ENCODE assay signal across 18 cellular contexts in the genomic region with DNA sequence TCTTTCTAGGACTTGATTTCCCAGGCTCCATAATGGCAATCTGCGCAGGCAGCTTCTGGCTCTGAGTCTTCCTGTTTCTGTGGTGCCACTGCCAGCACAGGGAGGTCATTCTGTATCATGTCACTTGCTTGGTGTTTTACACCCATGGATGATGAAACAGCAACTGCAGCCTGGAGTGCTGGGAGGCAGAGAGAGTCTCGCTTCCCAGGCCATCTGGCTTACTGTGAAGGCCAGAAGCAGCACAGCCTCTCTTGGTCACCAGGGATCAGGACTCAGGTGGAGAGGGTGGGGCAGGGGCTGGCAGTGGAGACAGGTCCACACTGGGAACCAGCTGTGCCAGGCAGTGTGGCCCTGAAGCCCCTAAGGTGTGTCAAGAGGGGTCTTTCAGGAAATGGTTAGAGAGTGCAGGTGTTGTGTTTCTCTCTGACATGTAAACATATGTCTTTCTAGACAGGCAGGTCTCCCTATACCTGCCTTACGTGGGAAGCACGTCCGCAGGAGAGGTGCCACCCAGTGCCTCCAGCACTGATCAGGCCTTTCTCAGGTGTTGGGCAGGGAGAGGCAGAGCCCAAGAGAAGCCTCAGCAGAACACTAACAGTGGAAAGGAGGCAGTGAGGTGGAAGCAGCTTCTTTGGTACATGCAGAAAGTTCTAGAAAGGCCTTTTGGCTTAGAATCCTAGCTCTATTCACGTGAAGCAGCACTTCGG.
"Had no signal": no experiment of that assay in that cellular context is flagged by ENCODE, and none has a peak within 500 bp of the region (broad histone marks: within the 10 kb centered on the region; RNA-seq: fewer than 3 reads in every experiment).

No MANE protein-coding gene starts in this region.

- H3K36me3 Mint-ChIP-seq: mesothelial cell of epicardium had no signal

- H3K9me3 ChIP-seq: adrenal gland, suprapubic skin, upper lobe of right lung had no signal

- H3K4me2 ChIP-seq: hepatocyte, smooth muscle cell had no signal

- H3K36me3 ChIP-seq: adrenal gland, suprapubic skin, upper lobe of right lung had no signal

- H3K4me3 Mint-ChIP-seq: central memory CD8-positive, alpha-beta T cell; mesothelial cell of epicardium had no signal

- H3K4me3 ChIP-seq: adrenal gland, hepatocyte, smooth muscle cell, suprapubic skin, upper lobe of right lung had no signal

- H2AFZ ChIP-seq: hepatocyte had no signal

- H3K27ac ChIP-seq: adrenal gland, hepatocyte, suprapubic skin, upper lobe of right lung had no signal

- H3K79me2 ChIP-seq: hepatocyte had no signal

- ATAC-seq: right cardiac atrium, upper lobe of right lung had no signal

- DNase-seq: activated CD4-positive, alpha-beta T cell treated with anti-CD3 and anti-CD28 coated beads, Interleukin-2, amount 50 U/mL, for 4 hours; activated CD4-positive, CD25-positive, alpha-beta regulatory T cell; activated naive CD4-positive, alpha-beta T cell treated with anti-CD3 and anti-CD28 coated beads, Interleukin-2, amount 50 U/mL, for 16 hours; activated T-cell treated with anti-CD3 and anti-CD28 coated beads, Interleukin-2, amount 50 U/mL, for 1 hour; adrenal gland; dermis blood vessel endothelial cell; erythroblast; kidney glomerular epithelial cell; right cardiac atrium; stimulated activated CD4-positive, alpha-beta T cell treated with anti-CD3 and anti-CD28 coated beads, Interleukin-2, amount 100 ng/mL, for 24 hours; stimulated activated naive CD4-positive, alpha-beta T cell; T-helper 2 cell; upper lobe of right lung had no signal

- H3K27ac Mint-ChIP-seq: mesothelial cell of epicardium had no signal

- H3K9me3 Mint-ChIP-seq: central memory CD8-positive, alpha-beta T cell; mesothelial cell of epicardium had no signal
